10 cellular contexts compared by ENCODE assay signal in the genomic region with DNA sequence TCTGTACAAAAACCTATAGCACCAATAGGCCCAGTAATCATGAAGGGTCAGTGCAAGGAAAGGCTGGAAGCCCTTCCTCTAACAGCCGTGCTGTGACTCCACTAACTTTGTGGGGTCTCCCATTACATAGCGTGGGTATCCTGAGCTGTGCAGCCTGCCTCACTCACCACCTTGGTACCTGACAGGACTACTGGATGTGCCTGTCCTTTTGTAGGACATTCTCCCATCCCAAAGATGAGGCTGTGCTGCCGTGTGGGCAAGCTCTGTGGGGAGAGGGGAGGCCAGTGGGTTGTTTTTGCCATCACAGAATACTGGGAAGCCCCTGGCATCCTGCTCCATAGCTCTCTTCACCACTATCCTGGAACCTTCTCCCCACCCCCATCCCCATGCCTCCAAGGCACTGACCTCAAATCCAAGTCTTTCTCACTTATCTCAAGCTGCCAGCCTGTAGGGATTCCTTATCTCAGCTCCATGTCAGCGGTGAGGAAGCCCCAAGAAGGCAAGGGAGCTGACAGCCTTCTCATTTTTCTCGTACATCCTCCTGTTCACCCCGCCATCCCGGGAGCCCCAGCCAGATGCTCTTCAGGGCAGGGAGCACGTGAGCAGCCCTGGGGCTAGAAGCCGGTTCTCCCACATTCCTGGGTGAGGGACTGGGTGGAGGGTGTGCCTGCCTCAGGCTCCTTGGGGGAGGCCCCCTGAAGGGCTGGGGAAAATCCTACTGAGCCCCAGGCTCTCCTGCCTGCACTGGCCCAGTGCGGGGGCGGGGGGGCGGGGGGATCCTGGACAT. TPM values are rescaled to one million over a fixed set of nuclear protein-coding genes. Genes with fewer than 3 reads are reported as not detected.
DNase-seq lines count a peak whose midpoint lies in the region; ATAC-seq, FAIRE-seq and TF ChIP-seq lines count a peak whose summit lies in the region.
"Had no signal": no experiment of that assay in that cellular context is flagged by ENCODE, and none has a peak within 500 bp of the region (broad histone marks: within the 10 kb centered on the region; RNA-seq: fewer than 3 reads in every experiment).

No MANE protein-coding gene starts in this region.

- H3K27ac Mint-ChIP-seq in natural killer cell treated with Interleukin-12 subunit alpha and Interleukin-12 subunit beta and Interleukin-15 and Interleukin-18, amount 100 ng/mL, for 72 hours, result no peak overlapping the region
- H3K27ac Mint-ChIP-seq: activated naive CD4-positive, alpha-beta T cell treated with anti-CD3 and anti-CD28 coated beads, Interleukin-2, amount 50 U/mL, for 24 hours had no signal

- no CpG with 5 or more reads among the region's 12 CpGs for WGBS in mesendoderm (ENCODE audit: extremely low coverage, insufficient coverage, low lambda C conversion rate)

- no peak overlapping the region for H3K4ac ChIP-seq in mesendoderm (ENCODE audit: low read depth, low read length)

- H2BK15ac ChIP-seq in mesendoderm (replicated peaks; ENCODE audit: low read depth), result no peak overlapping the region

- H3K36me3 Mint-ChIP-seq in natural killer cell treated with Interleukin-12 subunit alpha and Interleukin-12 subunit beta and Interleukin-15 and Interleukin-18, amount 100 ng/mL, for 72 hours, result no peaks in the 10 kb centered on the region

- peaks cover 0 to 3% of the 10 kb centered on the region in 2 donors for H3K4me1 Mint-ChIP-seq in natural killer cell treated with Interleukin-12 subunit alpha and Interleukin-12 subunit beta and Interleukin-15 and Interleukin-18, amount 100 ng/mL, for 72 hours (ENCODE audit: low read depth in 2 of 2)
- H3K4me1 Mint-ChIP-seq: activated naive CD4-positive, alpha-beta T cell treated with anti-CD3 and anti-CD28 coated beads, Interleukin-2, amount 50 U/mL, for 24 hours had no signal

- peak overlapping the region; percentile 8 for H2AK5ac ChIP-seq in mesendoderm (ENCODE audit: low read length)

- DNase-seq in COR-L47 (lab: John Stamatoyannopoulos, UW), result peak; percentile 22
- DNase-seq in NCI-H1105 treated with DMSO at 0.1 percent for 48 hours (lab: John Stamatoyannopoulos, UW), result peak; percentile 49
- DNase-seq in bronchial epithelial cell (ENCODE audit: low read depth), result peak; percentile 79
- DNase-seq in mesendoderm, result peak; percentile 96
- DNase-seq in natural killer cell treated with Interleukin-12 subunit alpha and Interleukin-12 subunit beta and Interleukin-15 and Interleukin-18, amount 100 ng/mL, for 72 hours (ENCODE audit: low spot score), result no peak
- DNase-seq in KBM-7, result no peak
- DNase-seq in activated naive CD4-positive, alpha-beta T cell (lab: John Stamatoyannopoulos, UW), result no peak
- DNase-seq: NCI-H1694 had no signal

- in situ Hi-C loops in KBM-7 (cut with MboI; ENCODE audit: low pct_unique_long_range_greater_than_20kb, low sequenced_read_pairs), result no loop called here

- no peak for TF ChIP-seq CTCF in bronchial epithelial cell (IDR thresholded peaks at IDR 0.05; ENCODE audit: insufficient read depth, low read length, severe bottlenecking)

- no peaks in the 10 kb centered on the region for H3K27me3 Mint-ChIP-seq in natural killer cell treated with Interleukin-12 subunit alpha and Interleukin-12 subunit beta and Interleukin-15 and Interleukin-18, amount 100 ng/mL, for 72 hours
- H3K27me3 Mint-ChIP-seq: activated naive CD4-positive, alpha-beta T cell treated with anti-CD3 and anti-CD28 coated beads, Interleukin-2, amount 50 U/mL, for 24 hours had no signal

- H3K4me2 ChIP-seq in mesendoderm (ENCODE audit: low read length), result peak overlapping the region; percentile 23

- peak overlapping the region; percentile 36 for H3K18ac ChIP-seq in mesendoderm (ENCODE audit: low read length)

- no peak overlapping the region for H4K5ac ChIP-seq in mesendoderm (ENCODE audit: low read length)

- H3K27ac ChIP-seq in mesendoderm (ENCODE audit: low read depth, low read length), result peak overlapping the region; percentile 62

- H3K4me3 ChIP-seq in bronchial epithelial cell (ENCODE audit: low read depth, low read length) (no peak overlapping the region), mesendoderm (ENCODE audit: low read length) (no peak overlapping the region)

- H2BK5ac ChIP-seq in mesendoderm (ENCODE audit: low read length), result peak overlapping the region; percentile 40

- H3K9ac ChIP-seq in mesendoderm (ENCODE audit: low read length), result peak overlapping the region; percentile 18

- no peaks in the 10 kb centered on the region for H3K9me3 Mint-ChIP-seq in natural killer cell treated with Interleukin-12 subunit alpha and Interleukin-12 subunit beta and Interleukin-15 and Interleukin-18, amount 100 ng/mL, for 72 hours
- H3K9me3 Mint-ChIP-seq: activated naive CD4-positive, alpha-beta T cell treated with anti-CD3 and anti-CD28 coated beads, Interleukin-2, amount 50 U/mL, for 24 hours had no signal

- no peaks in the 10 kb centered on the region for H3K79me2 ChIP-seq in mesendoderm (ENCODE audit: control insufficient read depth, insufficient read depth, low read length)

- peaks cover 21% of the 10 kb centered on the region for H3K36me3 ChIP-seq in bronchial epithelial cell (ENCODE audit: control insufficient read depth, insufficient read depth, low read length)
- peaks cover 9% of the 10 kb centered on the region for H3K36me3 ChIP-seq in mesendoderm (ENCODE audit: control insufficient read depth, insufficient read depth, low read length)

- peak; percentile 62 for FAIRE-seq in bronchial epithelial cell (lab: Jason Lieb, UNC)

- peaks cover 23% of the 10 kb centered on the region for H3K4me1 ChIP-seq in mesendoderm (ENCODE audit: control insufficient read depth, low read depth, low read length)

- H3K79me1 ChIP-seq in mesendoderm (ENCODE audit: low read length), result peaks cover 2% of the 10 kb centered on the region

- H3K23ac ChIP-seq in mesendoderm (ENCODE audit: low read length), result no peak overlapping the region

- H3K4me3 Mint-ChIP-seq in natural killer cell treated with Interleukin-12 subunit alpha and Interleukin-12 subunit beta and Interleukin-15 and Interleukin-18, amount 100 ng/mL, for 72 hours, result no peak overlapping the region
- H3K4me3 Mint-ChIP-seq: activated naive CD4-positive, alpha-beta T cell treated with anti-CD3 and anti-CD28 coated beads, Interleukin-2, amount 50 U/mL, for 24 hours had no signal

- peak overlapping the region; percentile 71 for H3K56ac ChIP-seq in mesendoderm (ENCODE audit: low read length)

- no peak overlapping the region for H2BK120ac ChIP-seq in mesendoderm (ENCODE audit: low read depth, low read length)

- H4K8ac ChIP-seq in mesendoderm (ENCODE audit: low read depth, low read length), result no peak overlapping the region

- ATAC-seq in natural killer cell treated with Interleukin-12 subunit alpha and Interleukin-12 subunit beta and Interleukin-15 and Interleukin-18, amount 100 ng/mL, for 72 hours, result no peak
- ATAC-seq in GM19035 (IDR thresholded peaks at IDR 0.05; ENCODE audit: unreplicated experiment), result no peak

- H3K27me3 ChIP-seq in bronchial epithelial cell (ENCODE audit: control insufficient read depth, insufficient read depth, low read length) (peaks cover 3% of the 10 kb centered on the region), mesendoderm (ENCODE audit: insufficient read depth, low read length, poor library complexity) (no peaks in the 10 kb centered on the region)

RNA-seq across cellular contexts. Expression of a gene that starts 2.5 kb away (rescaled TPM):
- 66.1 and 105 TPM in 2 replicates for total RNA-seq in bronchial epithelial cell
- 5.0 TPM for polyA plus RNA-seq in mesendoderm (2013, experiment 1 of 2)
- polyA plus RNA-seq in mesendoderm (2013, experiment 2 of 2), result 5.0 TPM
- under 1 TPM; 0.84 to 0.98 TPM for total RNA-seq in natural killer cell treated with Interleukin-12 subunit alpha and Interleukin-12 subunit beta and Interleukin-15 and Interleukin-18, amount 100 ng/mL, for 72 hours

RNA-seq across cellular contexts. Expression of a gene that starts 25.4 kb away (rescaled TPM):
- 27.3 and 39.8 TPM in 2 replicates for total RNA-seq in bronchial epithelial cell
- 27.2 TPM for polyA plus RNA-seq in mesendoderm (2013, experiment 1 of 2)
- polyA plus RNA-seq in mesendoderm (2013, experiment 2 of 2), result 27.8 TPM
- total RNA-seq in natural killer cell treated with Interleukin-12 subunit alpha and Interleukin-12 subunit beta and Interleukin-15 and Interleukin-18, amount 100 ng/mL, for 72 hours, result 10 to 100 TPM; 50.1 to 54.3 TPM

RNA-seq across cellular contexts. Expression of a gene that starts 52.6 kb away (rescaled TPM):
- total RNA-seq in bronchial epithelial cell, result 53.4 and 74.9 TPM in 2 replicates
- polyA plus RNA-seq in mesendoderm (2013, experiment 1 of 2), result 52.3 TPM
- 50.5 TPM for polyA plus RNA-seq in mesendoderm (2013, experiment 2 of 2)
- total RNA-seq in natural killer cell treated with Interleukin-12 subunit alpha and Interleukin-12 subunit beta and Interleukin-15 and Interleukin-18, amount 100 ng/mL, for 72 hours, result 10 to 100 TPM; 81.5 to 89.5 TPM

Comparison
In these comparisons a context has a peak if more than half of its experiments do, and no peak if none do; other contexts are left out.
1. DNase-seq: peak in COR-L47 (single experiment), NCI-H1105 treated with DMSO at 0.1 percent for 48 hours (single experiment), bronchial epithelial cell (single experiment) and mesendoderm (single experiment); none in natural killer cell treated with Interleukin-12 subunit alpha and Interleukin-12 subunit beta and Interleukin-15 and Interleukin-18, amount 100 ng/mL, for 72 hours (single experiment), KBM-7 (single experiment) and activated naive CD4-positive, alpha-beta T cell (0 of 4).
2. RNA of a gene that starts 2.5 kb away (total RNA-seq): 66.1 to 105 TPM in bronchial epithelial cell; 0.84 to 0.98 TPM in natural killer cell treated with Interleukin-12 subunit alpha and Interleukin-12 subunit beta and Interleukin-15 and Interleukin-18, amount 100 ng/mL, for 72 hours; every median in the first group is over 10 times any median in the second.